Comparison of ENCODE assay signal across 23 cellular contexts in the genomic region with DNA sequence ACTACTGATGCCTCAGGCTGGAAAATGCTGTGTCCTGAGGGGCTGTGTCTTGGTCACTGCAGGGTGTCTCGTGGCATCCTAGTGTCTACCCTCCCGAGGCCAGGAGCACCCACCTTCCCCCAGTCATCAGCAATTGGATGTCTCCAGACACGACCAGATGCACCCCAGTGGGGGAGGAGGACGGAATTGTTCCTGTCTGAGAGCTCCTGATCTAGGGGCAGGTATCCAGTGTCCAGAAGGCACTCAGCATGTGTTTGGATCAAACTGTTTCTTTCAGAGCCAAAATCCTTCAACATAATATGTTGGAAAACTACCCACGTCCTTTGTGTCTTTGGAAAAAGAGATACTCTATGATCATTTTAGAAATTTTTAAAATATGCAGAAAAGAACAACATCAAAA. TPM values are rescaled to one million over a fixed set of nuclear protein-coding genes. Genes with fewer than 3 reads are reported as not detected.
DNase-seq lines count a peak whose midpoint lies in the region; ATAC-seq and TF ChIP-seq lines count a peak whose summit lies in the region.
"Had no signal": no experiment of that assay in that cellular context is flagged by ENCODE, and none has a peak within 500 bp of the region (broad histone marks: within the 10 kb centered on the region; RNA-seq: fewer than 3 reads in every experiment).

No MANE protein-coding gene starts in this region.

- no peaks in the 10 kb centered on the region for H3K27me3 Mint-ChIP-seq in CD14-positive monocyte (ENCODE audit: low read depth in 3 of 3)
- H3K27me3 Mint-ChIP-seq: effector memory CD8-positive, alpha-beta T cell; stimulated activated naive B cell treated with anti-CD40 and anti-IgM and Interleukin-4, amounts not matched to agents 10 μg/mL and 1 μg/mL and 100 μg/mL, for 72 hours had no signal

- CTCF ChIA-PET in OCI-LY7 (lab: Charles Lee; ENCODE audit: unreplicated experiment), result interaction anchor here (1.0 to 1.8 kb wide), 4 partner anchors 13 to 37 kb away, joined by 3 to 7 read pairs (median 6); no protein-coding TSS in a partner anchor

- H3K9ac ChIP-seq in smooth muscle cell (ENCODE audit: low read depth), result no peak overlapping the region
- H3K9ac ChIP-seq: GM23248, SK-N-SH had no signal

- H3K4me3 Mint-ChIP-seq in CD14-positive monocyte, result no peak overlapping the region
- H3K4me3 Mint-ChIP-seq: effector memory CD8-positive, alpha-beta T cell; stimulated activated naive B cell treated with anti-CD40 and anti-IgM and Interleukin-4, amounts not matched to agents 10 μg/mL and 1 μg/mL and 100 μg/mL, for 72 hours had no signal

- no peaks in the 10 kb centered on the region for H3K27me3 ChIP-seq in smooth muscle cell (ENCODE audit: low read depth)
- H3K27me3 ChIP-seq: body of pancreas, heart left ventricle, suprapubic skin, upper lobe of right lung had no signal

- H3K79me2 ChIP-seq in OCI-LY7 (ENCODE audit: insufficient read depth, low read depth, low read length) (peaks cover 42% of the 10 kb centered on the region; the same call in 1 of the 2 replicates), smooth muscle cell (ENCODE audit: low read depth) (peaks cover 31% of the 10 kb centered on the region)

- H3K36me3 ChIP-seq in OCI-LY7 (ENCODE audit: insufficient read depth, low read length), result peaks cover 91% of the 10 kb centered on the region
- peaks cover 20% of the 10 kb centered on the region for H3K36me3 ChIP-seq in smooth muscle cell (ENCODE audit: low read depth)

- H3K9me3 ChIP-seq in OCI-LY7 (ENCODE audit: low read length) (no peaks in the 10 kb centered on the region), smooth muscle cell (replicated peaks; ENCODE audit: low read depth) (no peaks in the 10 kb centered on the region)
- H3K9me3 ChIP-seq: body of pancreas, psoas muscle, SK-N-SH, suprapubic skin, upper lobe of right lung had no signal

- H4K20me1 ChIP-seq in OCI-LY7 (ENCODE audit: insufficient read depth, low read length) (no peaks in the 10 kb centered on the region), smooth muscle cell (ENCODE audit: low read depth) (peaks cover 66% of the 10 kb centered on the region)

- H3K27ac ChIP-seq in OCI-LY7 (ENCODE audit: low read depth, low read length, poor library complexity, severe bottlenecking) (peak overlapping the region; percentile 15), smooth muscle cell (ENCODE audit: low read depth) (no peak overlapping the region)
- H3K27ac ChIP-seq: body of pancreas, coronary artery, GM23248, heart left ventricle, psoas muscle, suprapubic skin, upper lobe of right lung had no signal

- peak; percentile 14 for ATAC-seq in left ventricle myocardium superior
- ATAC-seq: body of pancreas; effector memory CD8-positive, alpha-beta T cell; stimulated activated naive B cell treated with anti-CD40 and anti-IgM and Interleukin-4, amounts not matched to agents 10 μg/mL and 1 μg/mL and 100 μg/mL, for 72 hours had no signal

- peaks cover 0 to 3% (median 0%) of the 10 kb centered on the region in 7 donors for H3K9me3 Mint-ChIP-seq in CD14-positive monocyte
- H3K9me3 Mint-ChIP-seq: effector memory CD8-positive, alpha-beta T cell had no signal

- WGBS in smooth muscle cell (ENCODE audit: low lambda C conversion rate), result 99% methylated on average over 4 of the region's 5 CpGs

- H3K27ac Mint-ChIP-seq in CD14-positive monocyte, result peak overlapping the region in 2 of 7 donors; percentile 41 to 42
- H3K27ac Mint-ChIP-seq: stimulated activated naive B cell treated with anti-CD40 and anti-IgM and Interleukin-4, amounts not matched to agents 10 μg/mL and 1 μg/mL and 100 μg/mL, for 72 hours had no signal

- intact Hi-C loops in left ventricle myocardium superior (cut with micrococcal nuclease) (no loop called here), cardiac septum (cut with DNase I) (loop anchor here (5.0 kb wide), 1 partner anchor 54 kb away; no protein-coding TSS in a partner anchor), OCI-LY7 (cut with micrococcal nuclease; ENCODE audit: unreplicated experiment) (no loop called here), CD14-positive monocyte (cut with micrococcal nuclease) (loop anchor here (2.0 to 5.0 kb wide), 3 partner anchors 34 to 52 kb away; a partner anchor contains a TSS)

- peaks cover 10% of the 10 kb centered on the region for H3K4me1 Mint-ChIP-seq in CD14-positive monocyte

- BruUV-seq in OCI-LY7 (replicated peaks; lab: Mats Ljungman, UMichigan), result no TSS peak

- POLR2A ChIA-PET in OCI-LY7 (lab: Charles Lee), result interaction anchor here (0.7 to 1.3 kb wide), 4 partner anchors 13 to 53 kb away, joined by 3 to 6 read pairs (median 4); a partner anchor contains a TSS

- H3K4me3 ChIP-seq in OCI-LY7 (ENCODE audit: low read depth, low read length, poor library complexity, severe bottlenecking), result no peak overlapping the region
- no peak overlapping the region for H3K4me3 ChIP-seq in smooth muscle cell
- H3K4me3 ChIP-seq: body of pancreas, coronary artery, GM23248, heart left ventricle, psoas muscle, suprapubic skin, upper lobe of right lung had no signal

- H2AFZ ChIP-seq in OCI-LY7 (ENCODE audit: low read length), result no peak overlapping the region
- H2AFZ ChIP-seq in smooth muscle cell (ENCODE audit: low read depth), result no peak overlapping the region
- H2AFZ ChIP-seq: GM23248 had no signal

- H3F3A ChIP-seq in smooth muscle cell (ENCODE audit: low read depth), result no peaks in the 10 kb centered on the region

- H3K4me1 ChIP-seq in OCI-LY7 (ENCODE audit: insufficient read depth, low read length, poor library complexity, severe bottlenecking) (peaks cover 64% of the 10 kb centered on the region), smooth muscle cell (ENCODE audit: low read depth) (no peaks in the 10 kb centered on the region)
- H3K4me1 ChIP-seq: body of pancreas, suprapubic skin, upper lobe of right lung had no signal

- H3K4me2 ChIP-seq in OCI-LY7 (ENCODE audit: low read length) (peak overlapping the region; percentile 18; the same call in 1 of the 2 replicates), smooth muscle cell (no peak overlapping the region)
- H3K4me2 ChIP-seq: SK-N-SH had no signal

- no peak for TF ChIP-seq CTCF in OCI-LY7 (conservative IDR thresholded peaks at IDR 0.05; ENCODE audit: low read length)
- TF ChIP-seq CTCF in smooth muscle cell (IDR thresholded peaks at IDR 0.05; ENCODE audit: borderline replicate concordance, insufficient read depth, poor library complexity, severe bottlenecking), result no peak
- TF ChIP-seq CTCF in CD14-positive monocyte (IDR thresholded peaks at IDR 0.05), result no peak

- peaks cover 64 to 91% of the 10 kb centered on the region in 2 donors for H3K36me3 Mint-ChIP-seq in CD14-positive monocyte

- H3K9me2 ChIP-seq in OCI-LY7 (ENCODE audit: insufficient read depth, low read length), result no peaks in the 10 kb centered on the region
- H3K9me2 ChIP-seq: SK-N-SH had no signal

- DNase-seq in left ventricle myocardium superior (no peak), cardiac septum (ENCODE audit: low spot score) (no peak), OCI-LY7 (ENCODE audit: low spot score) (no peak), cerebellum (ENCODE audit: low spot score) (peak; percentile 90), superior temporal gyrus (ENCODE audit: extremely low spot score) (peak; percentile 46), smooth muscle cell (lab: John Stamatoyannopoulos, UW; ENCODE audit: unreplicated experiment) (no peak), CD14-positive monocyte (ENCODE audit: low spot score) (no peak)
- DNase-seq: body of pancreas; KG1; NCI-H1417 treated with DMSO at 0.1 percent for 48 hours; NCI-H2107; NCI-H774; stimulated activated naive B cell treated with anti-CD40 and anti-IgM and Interleukin-4, amounts not matched to agents 10 μg/mL and 1 μg/mL and 100 μg/mL, for 72 hours; upper lobe of right lung had no signal

RNA-seq across cellular contexts. Expression of a gene that starts 16.9 kb away (rescaled TPM):
- total RNA-seq in left ventricle myocardium superior, result 11.8 TPM
- total RNA-seq in cardiac septum, result 15.4 TPM
- 47.1 and 60.7 TPM in 2 replicates for total RNA-seq in OCI-LY7 (2014; rRNA removed; shearing (Covaris generic))
- 42.5 and 48.2 TPM in 2 replicates for total RNA-seq in OCI-LY7 (2022)
- 18.3 TPM for total RNA-seq in cerebellum
- 14.3 and 17.2 TPM in 2 replicates for total RNA-seq in smooth muscle cell
- 34.5 and 51.9 TPM in 2 replicates for polyA plus RNA-seq in smooth muscle cell
- 1 to 10 TPM; 6.6 to 7.4 TPM for polyA plus RNA-seq in CD14-positive monocyte

RNA-seq across cellular contexts. Expression of a gene that starts 20.3 kb away (rescaled TPM):
- 3.1 TPM for total RNA-seq in left ventricle myocardium superior
- total RNA-seq in cardiac septum, result 6.8 TPM
- 130 and 149 TPM in 2 replicates for total RNA-seq in OCI-LY7 (2014; rRNA removed; shearing (Covaris generic))
- 230 and 263 TPM in 2 replicates for total RNA-seq in OCI-LY7 (2022)
- total RNA-seq in cerebellum, result 29.8 TPM
- total RNA-seq in smooth muscle cell, result 43.0 and 47.1 TPM in 2 replicates
- polyA plus RNA-seq in smooth muscle cell, result 66.1 and 69.8 TPM in 2 replicates
- polyA plus RNA-seq in CD14-positive monocyte, result 10 to 100 TPM; 38.2 to 50.0 TPM

RNA-seq across cellular contexts. Expression of a gene that starts 51.6 kb away (rescaled TPM):
- 4.5 TPM for total RNA-seq in left ventricle myocardium superior
- 6.5 TPM for total RNA-seq in cardiac septum
- 17.5 and 23.6 TPM in 2 replicates for total RNA-seq in OCI-LY7 (2014; rRNA removed; shearing (Covaris generic))
- total RNA-seq in OCI-LY7 (2022), result 12.1 and 13.3 TPM in 2 replicates
- total RNA-seq in cerebellum, result 13.8 TPM
- 7.0 and 17.7 TPM in 2 replicates for total RNA-seq in smooth muscle cell
- 15.7 and 16.0 TPM in 2 replicates for polyA plus RNA-seq in smooth muscle cell
- 10 to 100 TPM in 1 of 2 donors, 1 to 10 TPM in 1; 9.7 to 11.8 TPM for polyA plus RNA-seq in CD14-positive monocyte

RNA-seq across cellular contexts. Expression of a gene that starts 51.7 kb away (rescaled TPM):
- total RNA-seq in left ventricle myocardium superior (10.4 TPM), cardiac septum (9.9 TPM), OCI-LY7 (2022) (37.7 and 39.1 TPM in 2 replicates), cerebellum (25.3 TPM), smooth muscle cell (10.0 and 13.1 TPM in 2 replicates)
- total RNA-seq in OCI-LY7 (2014; rRNA removed; shearing (Covaris generic)), result 63.1 and 68.2 TPM in 2 replicates
- polyA plus RNA-seq in smooth muscle cell (21.2 and 23.5 TPM in 2 replicates), CD14-positive monocyte (1 to 10 TPM; 5.4 to 6.1 TPM)

RNA-seq across cellular contexts. Expression of a gene that starts 56.8 kb away (rescaled TPM):
- total RNA-seq in left ventricle myocardium superior (not detected), cardiac septum (not detected), OCI-LY7 (2022) (not detected in 2 replicates), cerebellum (not detected), smooth muscle cell (not detected in 2 replicates)
- not detected in 2 replicates for total RNA-seq in OCI-LY7 (2014; rRNA removed; shearing (Covaris generic))
- polyA plus RNA-seq in smooth muscle cell (0.66 TPM in 1 of 2 replicates, not detected in the other), CD14-positive monocyte (under 1 TPM; 0.12 to 0.29 TPM)
- total RNA-seq: activated CD8-positive, alpha-beta memory T cell treated with anti-CD3 and anti-CD28 coated beads for 36 hours; body of pancreas; fibroblast of villous mesenchyme; GM23248; heart left ventricle; psoas muscle; suprapubic skin; upper lobe of right lung had no signal
- polyA plus RNA-seq: GM23248, SK-N-SH had no signal

Comparison
In these comparisons a context has a peak if more than half of its experiments do, and no peak if none do; other contexts are left out.
1. intact Hi-C loops: an anchor here in cardiac septum (5.0 kb wide) and CD14-positive monocyte (2.0 to 5.0 kb wide); none called in left ventricle myocardium superior and OCI-LY7.
2. DNase-seq: peak in cerebellum (single experiment) and superior temporal gyrus (single experiment); none in left ventricle myocardium superior (single experiment), cardiac septum (single experiment), OCI-LY7 (single experiment), smooth muscle cell (single experiment) and CD14-positive monocyte (single experiment).